Comparison of ENCODE assay signal across 8 cellular contexts in genomic region chr6:57221936-57222683, GRCh38. TPM values are rescaled to one million over a fixed set of nuclear protein-coding genes. Genes with fewer than 3 reads are reported as not detected.
DNase-seq lines count a peak whose midpoint lies in the region; ATAC-seq and TF ChIP-seq lines count a peak whose summit lies in the region.

Gene RAB23 (minus strand): TSS chr6:57222307. CDS start chr6:57210380, 11,927 bp downstream.

- POLR2A ChIA-PET in CD8-positive, alpha-beta T cell (lab: Charles Lee): interaction anchor here (1.3 kb wide), 1 partner anchor 50 kb away, joined by 4 read pairs; the partner anchor contains the start of gene BAG2
- POLR2A ChIA-PET in activated CD8-positive, alpha-beta T cell treated with anti-CD3 and anti-CD28 coated beads for 36 hours (lab: Charles Lee): interaction anchor here (0.7 kb wide), 1 partner anchor 44 kb away, joined by 4 read pairs; no protein-coding TSS in a partner anchor

- peaks cover 5% of the 10 kb centered on the region for H3K27me3 ChIP-seq in CD8-positive, alpha-beta T cell (ENCODE audit: insufficient read depth, low read length)
- H3K27me3 ChIP-seq in lung (ENCODE audit: control insufficient read depth, insufficient read depth): no peaks in the 10 kb centered on the region

- intact Hi-C loops in CD8-positive, alpha-beta T cell (cut with DNase I, micrococcal nuclease): loop anchor here (1.0 to 5.0 kb wide), 6 partner anchors 49 to 176 kb away; partner anchors contain the start of genes BAG2 (in 2 of the 2), PRIM2 (in 2 of the 2) and KIAA1586 (in 1 of the 2)
- intact Hi-C loops in activated CD8-positive, alpha-beta T cell treated with anti-CD3 and anti-CD28 coated beads for 36 hours (cut with micrococcal nuclease): no loop called here

- H3K27me3 Mint-ChIP-seq in CD8-positive, alpha-beta T cell (ENCODE audit: low read depth): peaks cover 20% of the 10 kb centered on the region
- peaks cover 31% of the 10 kb centered on the region for H3K27me3 Mint-ChIP-seq in activated CD8-positive, alpha-beta T cell treated with anti-CD3 and anti-CD28 coated beads for 36 hours

- H3K9me3 Mint-ChIP-seq in CD8-positive, alpha-beta T cell: no peaks in the 10 kb centered on the region
- H3K9me3 Mint-ChIP-seq in activated CD8-positive, alpha-beta T cell treated with anti-CD3 and anti-CD28 coated beads for 36 hours: no peaks in the 10 kb centered on the region

- no peaks in the 10 kb centered on the region for H3K9me3 ChIP-seq in CD8-positive, alpha-beta T cell (ENCODE audit: low read length)
- H3K9me3 ChIP-seq in lung (ENCODE audit: control insufficient read depth in 2 of 2, insufficient read depth in 1 of 2, low read length in 1 of 2): no peaks in the 10 kb centered on the region

- peak within 1 kb of the TSS; percentile 72 for H3K27ac Mint-ChIP-seq in CD8-positive, alpha-beta T cell
- peak within 1 kb of the TSS; percentile 88 for H3K27ac Mint-ChIP-seq in activated CD8-positive, alpha-beta T cell treated with anti-CD3 and anti-CD28 coated beads for 36 hours

- WGBS in lung, 2 donors: 1% methylated on average over 65 to 66 of the region's 66 CpGs

- H3K4me1 ChIP-seq in CD8-positive, alpha-beta T cell (ENCODE audit: insufficient read depth, low read length): peaks cover 4% of the 10 kb centered on the region
- no peaks in the 10 kb centered on the region for H3K4me1 ChIP-seq in lung (ENCODE audit: control insufficient read depth in 2 of 2, insufficient read depth in 2 of 2, low read length in 2 of 2)

- H3K27ac ChIP-seq in CD8-positive, alpha-beta T cell (ENCODE audit: low read depth, low read length): peak within 1 kb of the TSS; percentile 35
- H3K27ac ChIP-seq in lung (ENCODE audit: low read depth in 1 of 2, low read length in 1 of 2): peak within 1 kb of the TSS; percentile 69 to 79

- peak within 1 kb of the TSS; percentile 97 for H3K4me3 Mint-ChIP-seq in CD8-positive, alpha-beta T cell
- H3K4me3 Mint-ChIP-seq in activated CD8-positive, alpha-beta T cell treated with anti-CD3 and anti-CD28 coated beads for 36 hours: peak within 1 kb of the TSS; percentile 91

- peak; percentile 90 for ATAC-seq in CD8-positive, alpha-beta T cell
- ATAC-seq in GM19397 (IDR thresholded peaks at IDR 0.05; ENCODE audit: unreplicated experiment): peak; percentile 85
- peak; percentile 88 for ATAC-seq in HG03558 (IDR thresholded peaks at IDR 0.05; ENCODE audit: extremely low read depth, unreplicated experiment)
- peak; percentile 94 for ATAC-seq in activated CD8-positive, alpha-beta T cell treated with anti-CD3 and anti-CD28 coated beads for 36 hours
- peak; percentile 95 for ATAC-seq in lung (ENCODE audit: insufficient read depth, low FRiP score)

- H3K4me3 ChIP-seq in CD8-positive, alpha-beta T cell (ENCODE audit: low read depth, low read length): peak within 1 kb of the TSS; percentile 94
- peak within 1 kb of the TSS; percentile 81 for H3K4me3 ChIP-seq in lung

- peaks cover 2% of the 10 kb centered on the region for H3K36me3 Mint-ChIP-seq in CD8-positive, alpha-beta T cell
- no peaks in the 10 kb centered on the region for H3K36me3 Mint-ChIP-seq in activated CD8-positive, alpha-beta T cell treated with anti-CD3 and anti-CD28 coated beads for 36 hours (ENCODE audit: low read depth)

- H3K36me3 ChIP-seq in CD8-positive, alpha-beta T cell (ENCODE audit: insufficient read depth, low read length): no peaks in the 10 kb centered on the region
- no peaks in the 10 kb centered on the region for H3K36me3 ChIP-seq in lung (ENCODE audit: control insufficient read depth in 2 of 2, insufficient read depth in 2 of 2, low read length in 2 of 2)

- peaks cover 11% of the 10 kb centered on the region for H3K4me1 Mint-ChIP-seq in CD8-positive, alpha-beta T cell (ENCODE audit: low read depth)
- H3K4me1 Mint-ChIP-seq in activated CD8-positive, alpha-beta T cell treated with anti-CD3 and anti-CD28 coated beads for 36 hours (ENCODE audit: low read depth): peaks cover 15% of the 10 kb centered on the region

- peak; percentile 66 to 92 (median 77) for DNase-seq in CD8-positive, alpha-beta T cell
- peak; percentile 90 for DNase-seq in NCI-H748 treated with DMSO at 0.1 percent for 48 hours (lab: John Stamatoyannopoulos, UW)
- peak; percentile 76 for DNase-seq in activated CD8-positive, alpha-beta T cell treated with anti-CD3 and anti-CD28 coated beads for 36 hours
- peak; percentile 78 for DNase-seq in effector CD8-positive, alpha-beta T cell (lab: John Stamatoyannopoulos, UW)
- peak; percentile 79 for DNase-seq in lung (ENCODE audit: low spot score)
- peak; percentile 53 to 78 (median 71) for DNase-seq in stimulated activated CD4-positive, alpha-beta T cell treated with anti-CD3 and anti-CD28 coated beads, TNF-alpha, amount 100 ng/mL, for 24 hours (ENCODE audit: low read depth in 3 of 3)

- TF ChIP-seq CTCF in CD8-positive, alpha-beta T cell (IDR thresholded peaks at IDR 0.05): no peak
- TF ChIP-seq CTCF in activated CD8-positive, alpha-beta T cell treated with anti-CD3 and anti-CD28 coated beads for 36 hours (IDR thresholded peaks at IDR 0.05): no peak
- TF ChIP-seq CTCF in lung (IDR thresholded peaks at IDR 0.05; ENCODE audit: control extremely low read depth, extremely low read depth): no peak

- CTCF ChIA-PET in CD8-positive, alpha-beta T cell (lab: Charles Lee): interaction anchor here (0.6 to 1.5 kb wide), 4 partner anchors 50 to 95 kb away, joined by 3 to 4 read pairs (median 4); partner anchors contain the start of genes BAG2 and PRIM2
- CTCF ChIA-PET in activated CD8-positive, alpha-beta T cell treated with anti-CD3 and anti-CD28 coated beads for 36 hours (lab: Charles Lee): interaction anchor here (0.6 to 1.9 kb wide), 8 partner anchors 12 to 319 kb away, joined by 3 to 7 read pairs (median 4); partner anchors contain the start of genes BAG2, KIAA1586 and PRIM2

RNA-seq across cellular contexts. Expression of gene RAB23, which starts in this region (rescaled TPM):
- under 1 TPM; 0.08 TPM for total RNA-seq in CD8-positive, alpha-beta T cell
- 1 to 10 TPM; 1.2 to 1.3 TPM for total RNA-seq in activated CD8-positive, alpha-beta T cell treated with anti-CD3 and anti-CD28 coated beads for 36 hours
- total RNA-seq in lung: 10 to 100 TPM in 1 of 2 donors, 1 to 10 TPM in 1; 9.2 to 26.7 TPM
- polyA plus RNA-seq in lung: 1 to 10 TPM; 4.2 to 4.7 TPM

Comparison
In these comparisons a context has a peak if more than half of its experiments do, and no peak if none do; other contexts are left out.
1. Peak in every context shown above with its lines: DNase-seq, ATAC-seq, H3K4me3 ChIP-seq and H3K27ac ChIP-seq.
2. RNA of gene RAB23 (total RNA-seq): 9.2 to 26.7 TPM in lung; 1.2 to 1.3 TPM in activated CD8-positive, alpha-beta T cell treated with anti-CD3 and anti-CD28 coated beads for 36 hours and 0.08 TPM in CD8-positive, alpha-beta T cell; every median in the first group is over 4 times any median in the second.
3. Peak in DNase-seq, ATAC-seq, H3K4me3 ChIP-seq and H3K27ac ChIP-seq in CD8-positive, alpha-beta T cell; RNA of the gene not detected or under 1 TPM.